In genomic region chr22:47188337-47189055, GRCh38 we compare ENCODE assay signal across 29 cellular contexts.
DNase-seq lines count a peak whose midpoint lies in the region; ATAC-seq, FAIRE-seq and TF ChIP-seq lines count a peak whose summit lies in the region.
"Had no signal": no experiment of that assay in that cellular context is flagged by ENCODE, and none has a peak within 500 bp of the region (broad histone marks: within the 10 kb centered on the region; RNA-seq: fewer than 3 reads in every experiment).

No MANE protein-coding gene starts in this region.

- H3K27ac ChIP-seq in HepG2 (ENCODE audit: extremely low read length, insufficient read depth, low read length): no peak overlapping the region
- H3K27ac ChIP-seq: BLaER1, KMS-11, Peyer's patch, stomach, VCaP had no signal

- H4K20me1 ChIP-seq in HepG2 (ENCODE audit: insufficient read depth, low read length): no peaks in the 10 kb centered on the region
- H4K20me1 ChIP-seq: BLaER1 had no signal

- DNase-seq in NCI-H748 (lab: John Stamatoyannopoulos, UW; ENCODE audit: unreplicated experiment) (peak; percentile 22), NCI-H748 treated with DMSO at 0.1 percent for 48 hours (lab: John Stamatoyannopoulos, UW) (no peak), SHP77 treated with DMSO at 0.1 percent for 48 hours (lab: John Stamatoyannopoulos, UW) (peak; percentile 56), HepG2 (ENCODE audit: low spot score) (no peak), sciatic nerve (ENCODE audit: low spot score) (peak; percentile 25), COLO829 (ENCODE audit: low spot score) (no peak), T-helper 1 cell (no peak)
- no peak for DNase-seq in stimulated activated CD4-positive, alpha-beta T cell treated with anti-CD3 and anti-CD28 coated beads, Interleukin-4, amount 100 ng/mL, for 4 hours
- DNase-seq: ACHN; activated CD4-positive, alpha-beta T cell treated with anti-CD3 and anti-CD28 coated beads, Interleukin-2, amount 50 U/mL, for 1 hour; activated CD8-positive, alpha-beta memory T cell treated with anti-CD3 and anti-CD28 coated beads, Interleukin-2, amount 50 U/mL, for 48 hours; activated gamma-delta T cell treated with Interleukin-2 at 50 U/mL for 16 hours; amygdala; Calu3; EL; HFFc6; NCI-H1930; NCI-H345; stimulated activated CD4-positive, alpha-beta T cell treated with anti-CD3 and anti-CD28 coated beads, Interleukin-12 subunit alpha, Interleukin-12 subunit beta, amount 100 ng/mL, for 4 hours; stomach had no signal

- H3K9me3 ChIP-seq in HepG2 (ENCODE audit: low read length): no peaks in the 10 kb centered on the region
- H3K9me3 ChIP-seq: Peyer's patch had no signal

- peaks cover 1 to 3% of the 10 kb centered on the region in 2 experiments; a peak in 3 of 5 replicates for H3K27me3 ChIP-seq in HepG2 (ENCODE audit: control insufficient read depth in 1 of 2, insufficient read depth in 2 of 2, low read length in 2 of 2)
- H3K27me3 ChIP-seq: BLaER1, Peyer's patch, stomach had no signal

- peaks cover 20% of the 10 kb centered on the region for H3K4me1 ChIP-seq in HepG2 (ENCODE audit: insufficient read depth, low read length)
- H3K4me1 ChIP-seq: BLaER1, stomach had no signal

- WGBS in HepG2 (ENCODE audit: low lambda C conversion rate): 5% methylated on average over 10 of the region's 15 CpGs

- H3K36me3 ChIP-seq in HepG2 (replicated peaks in 1 of 2; ENCODE audit: control insufficient read depth in 1 of 2, insufficient read depth in 2 of 2, low read length in 2 of 2): no peaks in the 10 kb centered on the region
- H3K36me3 ChIP-seq: BLaER1, Peyer's patch, stomach had no signal

- POLR2A ChIA-PET in HepG2 (lab: Yijun Ruan, JAX): no interaction called here

- TF ChIP-seq EP300 in HepG2 (IDR thresholded peaks at IDR 0.05; ENCODE audit: low read depth in 2 of 2, low read length in 2 of 2) (no peak), HepG2 (CRISPR knock-in tag; IDR thresholded peaks at IDR 0.05; ENCODE audit: borderline replicate concordance) (no peak)

- CTCF ChIA-PET in HepG2 (lab: Yijun Ruan, JAX; ENCODE audit: low intra/inter-chr PET ratio, low total read pairs): no interaction called here

- intact Hi-C loops in HepG2 (cut with micrococcal nuclease; ENCODE audit: unreplicated experiment) (loop anchor here (10.0 kb wide), 1 partner anchor 84 kb away; no protein-coding TSS in a partner anchor), sciatic nerve (cut with DNase I) (no loop called here)

- no peak for TF ChIP-seq RAD21 in HepG2 (CRISPR knock-in tag; IDR thresholded peaks at IDR 0.05)

- in situ Hi-C loops in HepG2 (cut with HindIII; ENCODE audit: extremely low pct_ligation_motif_present, low pct_unique_long_range_greater_than_20kb): no loop called here

- H3K4me2 ChIP-seq in HepG2 (ENCODE audit: low read depth, low read length): no peak overlapping the region
- H3K4me2 ChIP-seq: BLaER1, KMS-11 had no signal

- TF ChIP-seq POLR2A in HepG2 (IDR thresholded peaks at IDR 0.05; ENCODE audit: insufficient read depth in 1 of 2, low read depth in 2 of 2, low read length in 2 of 2): no peak

- no peak for FAIRE-seq in HepG2 (lab: Jason Lieb, UNC)
- FAIRE-seq: bronchial epithelial cell, endothelial cell of umbilical vein, GM19239 had no signal

- no peak overlapping the region for H2AFZ ChIP-seq in HepG2 (ENCODE audit: low read length)

- no peak overlapping the region for H3K9ac ChIP-seq in HepG2 (ENCODE audit: insufficient read depth, low read depth, low read length)
- H3K9ac ChIP-seq: BLaER1, KMS-11 had no signal

- no peak overlapping the region for H3K4me3 ChIP-seq in HepG2 (replicated peaks in 1 of 3; ENCODE audit: insufficient read depth in 1 of 3, low read depth in 2 of 3, low read length in 3 of 3)
- H3K4me3 ChIP-seq: BLaER1, lung, Peyer's patch, stomach had no signal

- peak; percentile 38; the same call in 2 of the 3 replicates for ATAC-seq in HepG2
- no peak for ATAC-seq in sciatic nerve
- ATAC-seq: T-helper 17 cell had no signal

- TF ChIP-seq CTCF in HepG2 (CRISPR knock-in tag; IDR thresholded peaks at IDR 0.05): no peak

- BruUV-seq in HepG2 (replicated peaks; lab: Mats Ljungman, UMichigan): no TSS peak

- H3K79me2 ChIP-seq in HepG2 (ENCODE audit: insufficient read depth, low read length): no peaks in the 10 kb centered on the region

TF ChIP-seq in HepG2, 621 proteins besides CTCF, POLR2A, EP300 and RAD21 (continues in another document):
- TF ChIP-seq, protein P1, sequence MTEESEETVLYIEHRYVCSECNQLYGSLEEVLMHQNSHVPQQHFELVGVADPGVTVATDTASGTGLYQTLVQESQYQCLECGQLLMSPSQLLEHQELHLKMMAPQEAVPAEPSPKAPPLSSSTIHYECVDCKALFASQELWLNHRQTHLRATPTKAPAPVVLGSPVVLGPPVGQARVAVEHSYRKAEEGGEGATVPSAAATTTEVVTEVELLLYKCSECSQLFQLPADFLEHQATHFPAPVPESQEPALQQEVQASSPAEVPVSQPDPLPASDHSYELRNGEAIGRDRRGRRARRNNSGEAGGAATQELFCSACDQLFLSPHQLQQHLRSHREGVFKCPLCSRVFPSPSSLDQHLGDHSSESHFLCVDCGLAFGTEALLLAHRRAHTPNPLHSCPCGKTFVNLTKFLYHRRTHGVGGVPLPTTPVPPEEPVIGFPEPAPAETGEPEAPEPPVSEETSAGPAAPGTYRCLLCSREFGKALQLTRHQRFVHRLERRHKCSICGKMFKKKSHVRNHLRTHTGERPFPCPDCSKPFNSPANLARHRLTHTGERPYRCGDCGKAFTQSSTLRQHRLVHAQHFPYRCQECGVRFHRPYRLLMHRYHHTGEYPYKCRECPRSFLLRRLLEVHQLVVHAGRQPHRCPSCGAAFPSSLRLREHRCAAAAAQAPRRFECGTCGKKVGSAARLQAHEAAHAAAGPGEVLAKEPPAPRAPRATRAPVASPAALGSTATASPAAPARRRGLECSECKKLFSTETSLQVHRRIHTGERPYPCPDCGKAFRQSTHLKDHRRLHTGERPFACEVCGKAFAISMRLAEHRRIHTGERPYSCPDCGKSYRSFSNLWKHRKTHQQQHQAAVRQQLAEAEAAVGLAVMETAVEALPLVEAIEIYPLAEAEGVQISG (CRISPR knock-in tag; IDR thresholded peaks at IDR 0.05): no peak
- TF ChIP-seq, protein P2, sequence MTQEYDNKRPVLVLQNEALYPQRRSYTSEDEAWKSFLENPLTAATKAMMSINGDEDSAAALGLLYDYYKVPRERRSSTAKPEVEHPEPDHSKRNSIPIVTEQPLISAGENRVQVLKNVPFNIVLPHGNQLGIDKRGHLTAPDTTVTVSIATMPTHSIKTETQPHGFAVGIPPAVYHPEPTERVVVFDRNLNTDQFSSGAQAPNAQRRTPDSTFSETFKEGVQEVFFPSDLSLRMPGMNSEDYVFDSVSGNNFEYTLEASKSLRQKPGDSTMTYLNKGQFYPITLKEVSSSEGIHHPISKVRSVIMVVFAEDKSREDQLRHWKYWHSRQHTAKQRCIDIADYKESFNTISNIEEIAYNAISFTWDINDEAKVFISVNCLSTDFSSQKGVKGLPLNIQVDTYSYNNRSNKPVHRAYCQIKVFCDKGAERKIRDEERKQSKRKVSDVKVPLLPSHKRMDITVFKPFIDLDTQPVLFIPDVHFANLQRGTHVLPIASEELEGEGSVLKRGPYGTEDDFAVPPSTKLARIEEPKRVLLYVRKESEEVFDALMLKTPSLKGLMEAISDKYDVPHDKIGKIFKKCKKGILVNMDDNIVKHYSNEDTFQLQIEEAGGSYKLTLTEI (CRISPR knock-in tag; conservative IDR thresholded peaks at IDR 0.05): no peak
- TF ChIP-seq PPARG (CRISPR knock-in tag; conservative IDR thresholded peaks at IDR 0.05) (no peak), ZNF639 (CRISPR knock-in tag; conservative IDR thresholded peaks at IDR 0.05) (no peak), MEIS1 (CRISPR knock-in tag; IDR thresholded peaks at IDR 0.05; ENCODE audit: borderline replicate concordance) (no peak), TFE3 (CRISPR knock-in tag; IDR thresholded peaks at IDR 0.05) (no peak), RBFOX2 (IDR thresholded peaks at IDR 0.05; ENCODE audit: low read depth, low read length) (no peak), ZSCAN31 (CRISPR knock-in tag; IDR thresholded peaks at IDR 0.05; ENCODE audit: low read depth) (no peak), PHF20 (CRISPR knock-in tag; IDR thresholded peaks at IDR 0.05) (no peak), ZNF354B (CRISPR knock-in tag; IDR thresholded peaks at IDR 0.05) (no peak), TAF1 (CRISPR knock-in tag; IDR thresholded peaks at IDR 0.05) (no peak), ZNF562 (CRISPR knock-in tag; IDR thresholded peaks at IDR 0.05; ENCODE audit: borderline replicate concordance) (no peak), SRSF1 (optimal IDR thresholded peaks at IDR 0.05; ENCODE audit: low read depth, low read length) (no peak), SMAD1 (CRISPR knock-in tag; IDR thresholded peaks at IDR 0.05; ENCODE audit: borderline replicate concordance, low read depth) (no peak), HMG20A (CRISPR knock-in tag; IDR thresholded peaks at IDR 0.05; ENCODE audit: borderline replicate concordance) (no peak)

Comparison
In these comparisons a context has a peak if more than half of its experiments do, and no peak if none do; other contexts are left out.
1. DNase-seq: peak in NCI-H748 (single experiment), SHP77 treated with DMSO at 0.1 percent for 48 hours (single experiment) and sciatic nerve (single experiment); none in NCI-H748 treated with DMSO at 0.1 percent for 48 hours (single experiment), HepG2 (single experiment), COLO829 (single experiment), stimulated activated CD4-positive, alpha-beta T cell treated with anti-CD3 and anti-CD28 coated beads, Interleukin-4, amount 100 ng/mL, for 4 hours (0 of 2) and T-helper 1 cell (0 of 5).